35 cellular contexts compared by ENCODE assay signal in the genomic region with DNA sequence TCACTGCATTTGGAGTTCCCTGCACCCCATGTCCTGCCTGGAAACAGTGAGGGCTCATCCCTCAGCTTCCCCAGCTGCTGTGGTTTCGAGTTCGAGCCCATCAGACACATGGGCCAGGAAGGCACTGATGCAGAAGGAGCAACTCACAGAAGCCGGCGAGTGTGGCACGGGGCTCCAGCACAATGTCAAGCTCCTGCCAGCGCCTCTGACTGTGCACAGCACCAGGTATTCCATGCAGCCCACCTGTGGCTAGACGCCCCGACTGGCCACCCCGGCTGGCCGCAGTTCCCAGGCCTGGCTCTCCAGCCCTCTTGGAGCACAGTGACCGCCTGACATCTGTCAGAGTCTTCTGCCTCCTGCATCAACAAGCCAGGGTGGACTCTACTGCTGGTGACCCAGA.
DNase-seq lines count a peak whose midpoint lies in the region; ATAC-seq, FAIRE-seq and TF ChIP-seq lines count a peak whose summit lies in the region.
"Had no signal": no experiment of that assay in that cellular context is flagged by ENCODE, and none has a peak within 500 bp of the region (broad histone marks: within the 10 kb centered on the region; RNA-seq: fewer than 3 reads in every experiment).

No MANE protein-coding gene starts in this region.

- no peak overlapping the region for H3K27ac ChIP-seq in right atrium auricular region
- H3K27ac ChIP-seq in HepG2 (ENCODE audit: extremely low read length, insufficient read depth, low read length) = no peak overlapping the region
- H3K27ac ChIP-seq in right lobe of liver = no peak overlapping the region
- no peak overlapping the region for H3K27ac ChIP-seq in H1 (ENCODE audit: low read depth, low read length)
- no peak overlapping the region for H3K27ac ChIP-seq in neuronal stem cell (replicated peaks; ENCODE audit: low read length)
- H3K27ac ChIP-seq: 22Rv1; A549; BLaER1; BLaER1 treated with 17β-estradiol and CSF1 and Interleukin-3, amounts not matched to agents 10 nM and 100 nM; C4-2B had no signal

- no peak overlapping the region for H2AK5ac ChIP-seq in H1 (ENCODE audit: low read depth, low read length)
- peak overlapping the region; percentile 91 for H2AK5ac ChIP-seq in neuronal stem cell (ENCODE audit: low read depth, low read length)

- H2BK15ac ChIP-seq in H1 (ENCODE audit: low read length) = no peak overlapping the region; the same call in 1 of the 2 replicates
- H2BK15ac ChIP-seq in neuronal stem cell (ENCODE audit: low read length) = peak overlapping the region; percentile 86

- no peak overlapping the region for H3K4ac ChIP-seq in H1 (replicated peaks; ENCODE audit: insufficient read length, low read depth, low read length)
- peak overlapping the region; percentile 67 for H3K4ac ChIP-seq in neuronal stem cell (ENCODE audit: low read length)

- no peak overlapping the region for H3K9ac ChIP-seq in HepG2 (ENCODE audit: insufficient read depth, low read depth, low read length)
- H3K9ac ChIP-seq in H1 (replicated peaks in 1 of 4; ENCODE audit: extremely low read depth in 1 of 4, low read depth in 3 of 4, low read length in 3 of 4) = no peak overlapping the region
- peak overlapping the region; percentile 56 for H3K9ac ChIP-seq in neuronal stem cell (ENCODE audit: low read depth, low read length, poor library complexity)
- H3K9ac ChIP-seq: BLaER1; BLaER1 treated with 17β-estradiol and CSF1 and Interleukin-3, amounts not matched to agents 10 nM and 100 nM had no signal

- H2BK5ac ChIP-seq in H1 (ENCODE audit: low read depth, low read length) = no peak overlapping the region
- peak overlapping the region; percentile 76 for H2BK5ac ChIP-seq in neuronal stem cell (ENCODE audit: low read length)

- H2BK120ac ChIP-seq in H1 (replicated peaks; ENCODE audit: low read depth, low read length) = no peak overlapping the region
- no peak overlapping the region for H2BK120ac ChIP-seq in neuronal stem cell (ENCODE audit: low read depth, low read length)

- H4K8ac ChIP-seq in H1 (ENCODE audit: extremely low read depth, insufficient read depth, low read length) (no peak overlapping the region; the same call in 1 of the 2 replicates), neuronal stem cell (ENCODE audit: low read depth, low read length) (peak overlapping the region; percentile 76)

- H3K27me3 ChIP-seq in right atrium auricular region (no peaks in the 10 kb centered on the region), HepG2 (ENCODE audit: control insufficient read depth in 1 of 2, insufficient read depth in 2 of 2, low read length in 2 of 2) (no peaks in the 10 kb centered on the region), right lobe of liver (no peaks in the 10 kb centered on the region), H1 (replicated peaks in 1 of 4; ENCODE audit: control insufficient read depth in 3 of 4, extremely low read depth in 1 of 4, insufficient read depth in 3 of 4, low read length in 3 of 4) (no peaks in the 10 kb centered on the region), neuronal stem cell (ENCODE audit: control insufficient read depth in 3 of 3, insufficient read depth in 3 of 3, low read depth in 1 of 3, low read length in 3 of 3) (peaks cover 0 to 13% (median 0%) of the 10 kb centered on the region in 3 experiments)

- no peak for FAIRE-seq in HepG2 (lab: Jason Lieb, UNC)
- FAIRE-seq in H1 (lab: Jason Lieb, UNC) = no peak
- FAIRE-seq: A204.1, A549, D721Med had no signal

- no peak overlapping the region for H2BK20ac ChIP-seq in H1 (ENCODE audit: low read length)

- intact Hi-C loops in Right ventricle myocardium inferior (cut with DNase I) = no loop called here
- intact Hi-C loops in HepG2 (cut with micrococcal nuclease; ENCODE audit: unreplicated experiment) = no loop called here
- intact Hi-C loops in right lobe of liver (cut with DNase I) = no loop called here

- CTCF ChIA-PET in HepG2 (lab: Yijun Ruan, JAX; ENCODE audit: low intra/inter-chr PET ratio, low total read pairs) = no interaction called here
- CTCF ChIA-PET in H1 (lab: Charles Lee; ENCODE audit: partially characterized antibody) = interaction anchor here (0.9 to 3.8 kb wide), 9 partner anchors 9 to 255 kb away, joined by 3 to 26 read pairs (median 4); no protein-coding TSS in a partner anchor

- H2BK12ac ChIP-seq in H1 (ENCODE audit: low read depth, low read length) (0 out of 2 replicates have a peak overlapping the region, but pooled peaks have one; percentile 39), neuronal stem cell (ENCODE audit: low read length) (peak overlapping the region; percentile 78)

- H3K4me1 ChIP-seq in right atrium auricular region (no peaks in the 10 kb centered on the region), HepG2 (ENCODE audit: insufficient read depth, low read length) (no peaks in the 10 kb centered on the region), right lobe of liver (no peaks in the 10 kb centered on the region), H1 (replicated peaks in 1 of 4; ENCODE audit: control insufficient read depth in 3 of 4, insufficient read depth in 4 of 4, low read length in 3 of 4) (peaks cover 6 to 22% (median 12%) of the 10 kb centered on the region in 4 experiments), neuronal stem cell (ENCODE audit: control insufficient read depth in 2 of 2, insufficient read depth in 1 of 2, low read depth in 1 of 2, low read length in 2 of 2) (peaks cover 0 to 4% of the 10 kb centered on the region in 2 donors)
- H3K4me1 ChIP-seq: A549, BE2C, BLaER1, Caco-2 had no signal

- H4K91ac ChIP-seq in H1 (replicated peaks; ENCODE audit: insufficient read length, low read length) = no peak overlapping the region
- peak overlapping the region; percentile 44 for H4K91ac ChIP-seq in neuronal stem cell (ENCODE audit: low read depth, low read length, poor library complexity)

- H3K36me3 ChIP-seq in right atrium auricular region (no peaks in the 10 kb centered on the region), HepG2 (replicated peaks in 1 of 2; ENCODE audit: control insufficient read depth in 1 of 2, insufficient read depth in 2 of 2, low read length in 2 of 2) (peaks cover 19 to 24% of the 10 kb centered on the region in 2 experiments; a peak in 4 of 5 replicates), right lobe of liver (no peaks in the 10 kb centered on the region), H1 (ENCODE audit: control insufficient read depth in 2 of 4, insufficient read depth in 4 of 4, low read length in 3 of 4) (no peaks in the 10 kb centered on the region), neuronal stem cell (replicated peaks in 1 of 2; ENCODE audit: control insufficient read depth in 2 of 2, insufficient read depth in 2 of 2, low read length in 2 of 2) (no peaks in the 10 kb centered on the region)
- H3K36me3 ChIP-seq: BE2C; BLaER1; BLaER1 treated with 17β-estradiol and CSF1 and Interleukin-3, amounts not matched to agents 10 nM and 100 nM had no signal

- H3K56ac ChIP-seq in H1 (replicated peaks; ENCODE audit: insufficient read length, low read depth, low read length) = no peak overlapping the region

- in situ Hi-C loops in HepG2 (cut with HindIII; ENCODE audit: extremely low pct_ligation_motif_present, low pct_unique_long_range_greater_than_20kb) = no loop called here

- H3K4me3 ChIP-seq in right atrium auricular region (no peak overlapping the region), HepG2 (replicated peaks in 1 of 3; ENCODE audit: insufficient read depth in 1 of 3, low read depth in 2 of 3, low read length in 3 of 3) (no peak overlapping the region), right lobe of liver (no peak overlapping the region), H1 (ENCODE audit: extremely low read depth in 1 of 4, insufficient read depth in 2 of 4, low read depth in 3 of 4, low read length in 4 of 4) (no peak overlapping the region), neuronal stem cell (ENCODE audit: low read length in 2 of 2) (no peak overlapping the region)
- H3K4me3 ChIP-seq: A549; BLaER1; BLaER1 treated with 17β-estradiol and CSF1 and Interleukin-3, amounts not matched to agents 10 nM and 100 nM had no signal

- no peak for ATAC-seq in Right ventricle myocardium inferior
- no peak for ATAC-seq in HepG2
- ATAC-seq in right lobe of liver = no peak
- ATAC-seq: A549; CD8-positive, alpha-beta T cell had no signal

- H3K79me1 ChIP-seq in H1 (ENCODE audit: low read depth, low read length) = no peaks in the 10 kb centered on the region; the same call in 1 of the 2 replicates
- H3K79me1 ChIP-seq in neuronal stem cell (ENCODE audit: low read depth, low read length) = no peaks in the 10 kb centered on the region

- H3K23ac ChIP-seq in H1 (ENCODE audit: insufficient read length) = no peak overlapping the region
- H3K23ac ChIP-seq in neuronal stem cell (ENCODE audit: low read depth, low read length, poor library complexity) = peak overlapping the region; percentile 86

- POLR2A ChIA-PET in HepG2 (lab: Yijun Ruan, JAX) (no interaction called here), H1 (lab: Charles Lee; ENCODE audit: partially characterized antibody) (interaction anchor here (1.2 kb wide), 1 partner anchor 9 kb away, joined by 3 read pairs; no protein-coding TSS in a partner anchor)

- H4K20me1 ChIP-seq in HepG2 (ENCODE audit: insufficient read depth, low read length) (no peaks in the 10 kb centered on the region), H1 (replicated peaks in 1 of 2; ENCODE audit: control insufficient read depth in 1 of 2, insufficient read depth in 2 of 2, low read length in 2 of 2) (peaks cover 3 to 12% of the 10 kb centered on the region in 2 experiments)
- H4K20me1 ChIP-seq: BLaER1 had no signal

- H2AFZ ChIP-seq in HepG2 (ENCODE audit: low read length) (no peak overlapping the region), H1 (ENCODE audit: low read length) (no peak overlapping the region), neuronal stem cell (ENCODE audit: low read length) (no peak overlapping the region)

- H3K14ac ChIP-seq in H1 (ENCODE audit: insufficient read length) (no peak overlapping the region), neuronal stem cell (ENCODE audit: low read length) (peak overlapping the region; percentile 39)

- WGBS in HepG2 (ENCODE audit: low lambda C conversion rate) = 96% methylated on average over 6 of the region's 11 CpGs
- WGBS in right lobe of liver (ENCODE audit: insufficient coverage, low coverage, low lambda C conversion rate, missing lambda C conversion rate) = 100% methylated on average over 2 of the region's 11 CpGs
- 86% methylated on average over 11 of the region's 11 CpGs; no CpG with 5 or more reads in 1 of the 2 experiments for WGBS in H1 (ENCODE audit: extremely low coverage in 1 of 2, insufficient coverage in 1 of 2, insufficient read length in 1 of 2, insufficient replicate concordance in 2 of 2, low coverage in 1 of 2, low lambda C conversion rate in 2 of 2, missing lambda C conversion rate in 1 of 2), 2 experiments
- WGBS in neuronal stem cell (ENCODE audit: extremely low coverage in 2 of 2, insufficient read length in 2 of 2, insufficient replicate concordance in 1 of 2), 2 donors = no CpG with 5 or more reads among the region's 11 CpGs

- TF ChIP-seq CTCF in right atrium auricular region (IDR thresholded peaks at IDR 0.05) (no peak), HepG2 (CRISPR knock-in tag; IDR thresholded peaks at IDR 0.05) (no peak), right lobe of liver (IDR thresholded peaks at IDR 0.05) (no peak), H1 (IDR thresholded peaks at IDR 0.05; ENCODE audit: control extremely low read depth in 1 of 3, insufficient read depth in 1 of 3, low read depth in 1 of 3, low read length in 3 of 3) (no peak)

- peaks cover 0 to 2% of the 10 kb centered on the region in 2 donors for H3K9me3 ChIP-seq in right atrium auricular region
- H3K9me3 ChIP-seq in HepG2 (ENCODE audit: low read length) = no peaks in the 10 kb centered on the region
- no peaks in the 10 kb centered on the region for H3K9me3 ChIP-seq in right lobe of liver
- no peaks in the 10 kb centered on the region for H3K9me3 ChIP-seq in H1 (ENCODE audit: insufficient read depth in 2 of 2, low read depth in 1 of 2, low read length in 1 of 2)
- H3K9me3 ChIP-seq in neuronal stem cell (replicated peaks in 1 of 2; ENCODE audit: control insufficient read depth in 2 of 2, insufficient read depth in 1 of 2, low read depth in 1 of 2, low read length in 2 of 2) = peaks cover 2 to 5% of the 10 kb centered on the region in 2 donors
- H3K9me3 ChIP-seq: A549, BE2C, Caco-2 had no signal

- no peak for TF ChIP-seq POLR2A in HepG2 (IDR thresholded peaks at IDR 0.05; ENCODE audit: insufficient read depth in 1 of 2, low read depth in 2 of 2, low read length in 2 of 2)
- no peak for TF ChIP-seq POLR2A in right lobe of liver (IDR thresholded peaks at IDR 0.05)
- no peak for TF ChIP-seq POLR2A in H1 (IDR thresholded peaks at IDR 0.05; ENCODE audit: control extremely low read depth in 1 of 2, low read depth in 2 of 2, low read length in 2 of 2)

- no peaks in the 10 kb centered on the region for H3K23me2 ChIP-seq in H1 (ENCODE audit: low read depth, low read length)

- DNase-seq in Right ventricle myocardium inferior (ENCODE audit: missing footprints) (peak; percentile 63), right atrium auricular region (ENCODE audit: low spot score) (no peak), HepG2 (ENCODE audit: low spot score) (no peak), right lobe of liver (no peak), H1 (ENCODE audit: low read depth in 1 of 2, low spot score in 2 of 2) (no peak), neuronal stem cell (ENCODE audit: low spot score) (no peak), D341Med (ENCODE audit: low spot score) (no peak), NCI-H146 (lab: John Stamatoyannopoulos, UW) (no peak)
- DNase-seq: 8988T; ACHN; AML-193; BE2C; C1 segment of cervical spinal cord; Caco-2; Calu3; CD4-positive, alpha-beta memory T cell; CD4-positive, alpha-beta T cell; CD4-positive, CD25-positive, alpha-beta regulatory T cell; CD8-positive, alpha-beta memory T cell; CD8-positive, alpha-beta T cell; COR-L47; DMS 273 treated with DMSO at 0.1 percent for 48 hours; DMS153; DMS53; DMS79; DMS79 treated with DMSO at 0.1 percent for 48 hours; DND-41; EL had no signal

- BruUV-seq in HepG2 (replicated peaks; lab: Mats Ljungman, UMichigan) = no TSS peak

- no peak overlapping the region for H4K5ac ChIP-seq in H1 (ENCODE audit: insufficient read length, low read depth, low read length)

- H3K18ac ChIP-seq in H1 (ENCODE audit: extremely low read depth, low read length) (no peak overlapping the region; the same call in 1 of the 2 replicates), neuronal stem cell (ENCODE audit: low read length) (peak overlapping the region; percentile 92)

- no peak for TF ChIP-seq RAD21 in HepG2 (CRISPR knock-in tag; IDR thresholded peaks at IDR 0.05)
- no peak for TF ChIP-seq RAD21 in H1 (IDR thresholded peaks at IDR 0.05 in 1 of 2, conservative IDR thresholded peaks at IDR 0.05 in 1 of 2; ENCODE audit: low read depth in 2 of 2, low read length in 2 of 2)

- H3K79me2 ChIP-seq in HepG2 (ENCODE audit: insufficient read depth, low read length) (no peaks in the 10 kb centered on the region), H1 (ENCODE audit: control insufficient read depth in 1 of 2, insufficient read depth in 2 of 2, low read length in 2 of 2) (no peaks in the 10 kb centered on the region)

- no peak overlapping the region for H3K4me2 ChIP-seq in HepG2 (ENCODE audit: low read depth, low read length)
- no peak overlapping the region for H3K4me2 ChIP-seq in H1 (ENCODE audit: insufficient read depth in 1 of 2, low read depth in 2 of 2, low read length in 2 of 2)
- H3K4me2 ChIP-seq in neuronal stem cell (ENCODE audit: insufficient read depth, low read length, poor library complexity, severe bottlenecking) = no peak overlapping the region
- H3K4me2 ChIP-seq: A549; BLaER1; BLaER1 treated with 17β-estradiol and CSF1 and Interleukin-3, amounts not matched to agents 10 nM and 100 nM had no signal

- TF ChIP-seq EP300 in HepG2 (IDR thresholded peaks at IDR 0.05; ENCODE audit: low read depth in 2 of 2, low read length in 2 of 2) = no peak
- no peak for TF ChIP-seq EP300 in HepG2 (CRISPR knock-in tag; IDR thresholded peaks at IDR 0.05; ENCODE audit: borderline replicate concordance)
- no peak for TF ChIP-seq EP300 in H1 (IDR thresholded peaks at IDR 0.05; ENCODE audit: borderline replicate concordance in 1 of 2, low read depth in 2 of 2, low read length in 2 of 2)
